ENCODE assay signal across 16 cellular contexts in genomic region chr12:109637996-109638395, GRCh38.
"Had no signal": no experiment of that assay in that cellular context is flagged by ENCODE, and none has a peak within 500 bp of the region (broad histone marks: within the 10 kb centered on the region; RNA-seq: fewer than 3 reads in every experiment).

No MANE protein-coding gene starts in this region.

- H3K4me3 ChIP-seq: SJSA1, SK-N-MC had no signal

- H3K27me3 ChIP-seq: SJSA1 had no signal

- H3K36me3 ChIP-seq: SJSA1 had no signal

- DNase-seq: KBM-7, MV-4-11, NCI-H1048, NCI-H1105, NCI-H1436 treated with DMSO at 0.1 percent for 48 hours, NCI-H187 treated with DMSO at 0.1 percent for 48 hours, NCI-H2029 treated with DMSO at 0.1 percent for 48 hours, NCI-H226, NCI-H446, NCI-H510A, Right ventricle myocardium superior, RPMI8226, SIG-M5 had no signal

- FAIRE-seq: RCC 7860 had no signal

- H3K27ac ChIP-seq: SJSA1, SK-N-MC had no signal

- H3K4me1 ChIP-seq: SJSA1 had no signal

- H3K9me3 ChIP-seq: SJSA1 had no signal
